Comparison of ENCODE assay signal across 1 cellular context in the genomic region with DNA sequence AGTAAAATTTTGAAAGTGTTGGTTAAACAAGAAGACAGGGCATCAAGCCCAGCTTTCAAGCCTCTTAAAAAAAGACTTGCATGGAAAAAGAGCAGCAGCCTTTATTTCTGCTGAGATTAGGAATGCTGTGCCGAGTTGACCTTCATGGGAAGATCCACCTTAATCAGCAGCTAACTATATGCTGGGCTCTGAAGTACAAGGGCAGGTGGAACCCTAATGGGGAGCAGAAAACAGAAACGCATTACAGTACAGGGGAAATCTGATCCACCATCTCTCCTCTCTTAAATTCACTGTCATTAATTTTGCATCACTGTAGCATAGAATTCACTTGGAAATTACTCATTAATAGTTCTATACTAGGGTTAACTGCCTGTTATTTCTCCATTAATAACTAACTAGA.
TF ChIP-seq lines count a peak whose summit lies in the region.

No MANE protein-coding gene starts in this region.

TF ChIP-seq in HCT116, 20 proteins besides CTCF, POLR2A, EP300 and RAD21 (continued from another document):
- no peak for TF ChIP-seq ZBTB33 (IDR thresholded peaks at IDR 0.05; ENCODE audit: extremely low read depth, insufficient replicate concordance, low read length)
- no peak for TF ChIP-seq CEBPB (IDR thresholded peaks at IDR 0.05; ENCODE audit: low read depth)
- no peak for TF ChIP-seq YY1 (IDR thresholded peaks at IDR 0.05; ENCODE audit: extremely low read depth, insufficient replicate concordance, low read depth, low read length)
- TF ChIP-seq MAX (IDR thresholded peaks at IDR 0.05), result no peak
